Comparison of ENCODE assay signal across 1 cellular context in genomic region chr15:31216210-31216911, GRCh38.
A peak's percentile ranks its signal among the peaks of the same experiment; 100 is the strongest.
TF ChIP-seq lines count a peak whose summit lies in the region.

No MANE protein-coding gene starts in this region.

TF ChIP-seq in HepG2, 621 proteins besides CTCF, POLR2A, EP300 and RAD21 (continued from another document and continues in another):
- TF ChIP-seq MYC (CRISPR knock-in tag; IDR thresholded peaks at IDR 0.05; ENCODE audit: borderline replicate concordance) (no peak; the same call in 1 of the 2 replicates), TRIM22 (IDR thresholded peaks at IDR 0.05) (no peak), CAMTA2 (CRISPR knock-in tag; IDR thresholded peaks at IDR 0.05; ENCODE audit: borderline replicate concordance) (peak; percentile 57; the same call in 1 of the 2 replicates), SP140L (CRISPR knock-in tag; IDR thresholded peaks at IDR 0.05; ENCODE audit: borderline replicate concordance) (no peak), TEAD3 (CRISPR knock-in tag; optimal IDR thresholded peaks at IDR 0.05; ENCODE audit: borderline replicate concordance) (peak; percentile 45), HCFC1 (IDR thresholded peaks at IDR 0.05; ENCODE audit: low read depth, low read length) (no peak), ZNF333 (CRISPR knock-in tag; IDR thresholded peaks at IDR 0.05; ENCODE audit: borderline replicate concordance) (no peak), ARID5B (CRISPR knock-in tag; IDR thresholded peaks at IDR 0.05) (peak; percentile 43), KAT2B (IDR thresholded peaks at IDR 0.05; ENCODE audit: borderline replicate concordance, low read depth, low read length) (no peak), ZNF225 (CRISPR knock-in tag; IDR thresholded peaks at IDR 0.05) (no peak), NR2C2 (CRISPR knock-in tag; IDR thresholded peaks at IDR 0.05; ENCODE audit: borderline replicate concordance) (peak; percentile 19; the same call in 1 of the 2 replicates), POLR2AphosphoS5 (IDR thresholded peaks at IDR 0.05; ENCODE audit: low read depth, low read length) (peak; percentile 61), ZNF143 (CRISPR knock-in tag; IDR thresholded peaks at IDR 0.05) (no peak), GATAD1 (CRISPR knock-in tag; IDR thresholded peaks at IDR 0.05) (peak; percentile 50; the same call in 1 of the 2 replicates), AKAP8 (CRISPR knock-in tag; IDR thresholded peaks at IDR 0.05) (no peak), RFX3 (CRISPR knock-in tag; IDR thresholded peaks at IDR 0.05) (no peak), TFAP4 (IDR thresholded peaks at IDR 0.05; ENCODE audit: borderline replicate concordance, low read depth) (peak; percentile 38; the same call in 1 of the 2 replicates), ZNF576 (CRISPR knock-in tag; IDR thresholded peaks at IDR 0.05) (no peak), ZBTB21 (CRISPR knock-in tag; IDR thresholded peaks at IDR 0.05) (no peak), ZFAT (CRISPR knock-in tag; conservative IDR thresholded peaks at IDR 0.05) (no peak), RFXANK (CRISPR knock-in tag; IDR thresholded peaks at IDR 0.05) (no peak), CC2D1A (CRISPR knock-in tag; IDR thresholded peaks at IDR 0.05) (no peak), RFX5 (IDR thresholded peaks at IDR 0.05; ENCODE audit: low read depth, low read length) (no peak), MXD1 (CRISPR knock-in tag; IDR thresholded peaks at IDR 0.05) (no peak; the same call in 1 of the 2 replicates), SUZ12 (IDR thresholded peaks at IDR 0.05; ENCODE audit: low read depth, low read length) (no peak), ZNF234 (CRISPR knock-in tag; conservative IDR thresholded peaks at IDR 0.05) (no peak), ZFY (CRISPR knock-in tag; IDR thresholded peaks at IDR 0.05) (0 out of 2 replicates have a peak, but pooled peaks have one; percentile 10), NR2F6 (IDR thresholded peaks at IDR 0.05) (peak; percentile 51; the same call in 1 of the 2 replicates), NR2F6 (CRISPR knock-in tag; IDR thresholded peaks at IDR 0.05) (peak; percentile 77), ZNF281 (CRISPR knock-in tag; IDR thresholded peaks at IDR 0.05; ENCODE audit: borderline replicate concordance) (peak; percentile 63; the same call in 1 of the 2 replicates), ZNF691 (CRISPR knock-in tag; IDR thresholded peaks at IDR 0.05; ENCODE audit: borderline replicate concordance, low read depth) (no peak), MED8 (CRISPR knock-in tag; IDR thresholded peaks at IDR 0.05; ENCODE audit: insufficient replicate concordance) (no peak), AGO2 (optimal IDR thresholded peaks at IDR 0.05; ENCODE audit: low read depth, low read length) (no peak), ZNF878 (CRISPR knock-in tag; IDR thresholded peaks at IDR 0.05) (no peak), DPF2 (CRISPR knock-in tag; IDR thresholded peaks at IDR 0.05; ENCODE audit: borderline replicate concordance, low read depth) (0 out of 2 replicates have a peak, but pooled peaks have one; percentile 16), ASH2L (IDR thresholded peaks at IDR 0.05; ENCODE audit: insufficient read length, low read depth, low read length) (no peak), ZFP36 (IDR thresholded peaks at IDR 0.05; ENCODE audit: borderline replicate concordance, low read depth, low read length, partially characterized antibody) (no peak), MTF1 (CRISPR knock-in tag; IDR thresholded peaks at IDR 0.05) (no peak), ZNF670 (CRISPR knock-in tag; IDR thresholded peaks at IDR 0.05; ENCODE audit: borderline replicate concordance) (no peak), GTF2F1 (IDR thresholded peaks at IDR 0.05; ENCODE audit: low read length) (no peak), STAT6 (CRISPR knock-in tag; IDR thresholded peaks at IDR 0.05; ENCODE audit: borderline replicate concordance) (no peak), JUNB (CRISPR knock-in tag; IDR thresholded peaks at IDR 0.05; ENCODE audit: borderline replicate concordance) (no peak), PREB (CRISPR knock-in tag; IDR thresholded peaks at IDR 0.05) (no peak), ZNF619 (CRISPR knock-in tag; IDR thresholded peaks at IDR 0.05) (peak; percentile 37; the same call in 1 of the 2 replicates), THAP9 (CRISPR knock-in tag; IDR thresholded peaks at IDR 0.05; ENCODE audit: borderline replicate concordance) (0 out of 2 replicates have a peak, but pooled peaks have one; percentile 31), E2F5 (CRISPR knock-in tag; conservative IDR thresholded peaks at IDR 0.05) (no peak), KDM6A (CRISPR knock-in tag; IDR thresholded peaks at IDR 0.05; ENCODE audit: low read depth) (no peak)
